ENCODE assay signal across 8 cellular contexts in the genomic region with DNA sequence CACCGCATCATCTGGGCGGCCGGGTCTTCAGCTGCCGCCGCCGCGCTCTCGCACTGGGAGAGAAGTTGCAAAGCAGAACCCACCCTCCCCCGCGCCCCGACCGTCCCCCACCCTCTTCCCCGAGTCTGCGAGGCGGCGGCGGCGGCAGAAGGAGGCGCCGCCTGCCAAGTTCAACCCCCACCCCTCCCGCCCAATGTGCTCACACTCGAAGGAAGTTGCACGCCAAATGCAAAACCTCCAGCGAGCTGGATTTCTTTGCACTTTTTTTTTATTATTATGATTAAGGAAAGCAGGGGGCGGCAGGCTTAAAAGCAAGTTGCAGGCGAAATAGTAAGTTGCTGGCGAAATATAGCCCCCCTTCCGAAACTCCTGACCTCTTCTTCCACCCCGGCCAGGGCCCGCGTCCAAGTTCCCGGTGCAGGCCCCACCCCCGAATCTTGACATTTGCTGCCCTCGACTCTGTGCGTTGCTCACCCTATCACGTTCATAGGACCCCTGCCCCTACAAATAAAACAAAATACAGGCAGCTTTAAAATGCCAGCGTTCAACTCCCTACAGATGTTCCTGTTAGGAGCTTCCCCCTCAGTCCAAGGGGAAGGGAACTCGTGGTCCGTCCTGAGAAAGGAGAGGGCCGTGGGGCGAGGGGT. TPM values are rescaled to one million over a fixed set of nuclear protein-coding genes. Genes with fewer than 3 reads are reported as not detected.
DNase-seq lines count a peak whose midpoint lies in the region; ATAC-seq lines count a peak whose summit lies in the region.

No MANE protein-coding gene starts in this region.

- ATAC-seq in GM18867 (IDR thresholded peaks at IDR 0.05; ENCODE audit: unreplicated experiment), result peak; percentile 25
- ATAC-seq in HG03103 (IDR thresholded peaks at IDR 0.05; ENCODE audit: low read depth, unreplicated experiment), result peak; percentile 10
- ATAC-seq in effector memory CD8-positive, alpha-beta T cell (replicated peaks), result peak; percentile 36

- H4K8ac ChIP-seq in mesenchymal stem cell (ENCODE audit: low read length), result peak overlapping the region; percentile 95

- H3K27me3 ChIP-seq in mesenchymal stem cell (ENCODE audit: control insufficient read depth in 1 of 2, insufficient read depth in 1 of 2, low read length in 2 of 2), result no peaks in the 10 kb centered on the region

- H2BK120ac ChIP-seq in mesenchymal stem cell (ENCODE audit: low read depth, low read length), result peak overlapping the region; percentile 100

- no peaks in the 10 kb centered on the region for H3K9me3 Mint-ChIP-seq in effector memory CD8-positive, alpha-beta T cell

- H3K4me3 Mint-ChIP-seq in effector memory CD8-positive, alpha-beta T cell, result peak overlapping the region; percentile 85 to 93

- H3K4me3 ChIP-seq in mesenchymal stem cell (ENCODE audit: insufficient read depth in 1 of 2, low read depth in 1 of 2, low read length in 2 of 2), result peak overlapping the region; percentile 82 to 97

- no peaks in the 10 kb centered on the region for H3K9me3 ChIP-seq in mesenchymal stem cell (ENCODE audit: control insufficient read depth, low read length)

- H2BK5ac ChIP-seq in mesenchymal stem cell (ENCODE audit: low read depth, low read length, poor library complexity, severe bottlenecking), result peak overlapping the region; percentile 91

- peak overlapping the region; percentile 98 for H2BK15ac ChIP-seq in mesenchymal stem cell (ENCODE audit: low read depth, poor library complexity, severe bottlenecking)

- peak overlapping the region; percentile 87 for H3K4me2 ChIP-seq in mesenchymal stem cell (ENCODE audit: low read length, poor library complexity, severe bottlenecking)

- peak; percentile 73 for DNase-seq in ACHN
- peak; percentile 92 for DNase-seq in NCI-H69 (lab: John Stamatoyannopoulos, UW)
- DNase-seq in activated CD8-positive, alpha-beta memory T cell treated with anti-CD3 and anti-CD28 coated beads for 4 hours (ENCODE audit: low read depth in 2 of 2), result peak; percentile 55 to 59
- DNase-seq in effector memory CD8-positive, alpha-beta T cell, result peak in 2 of 3 experiments; percentile 59 to 75
- DNase-seq in mesenchymal stem cell, result peak; percentile 89
- peak; percentile 65 for DNase-seq in stimulated activated CD8-positive, alpha-beta memory T cell treated with anti-CD3 and anti-CD28 coated beads, Interleukin-12 subunit alpha, Interleukin-12 subunit beta, amount 100 ng/mL, for 1 hour (ENCODE audit: low read depth)

- H3K14ac ChIP-seq in mesenchymal stem cell (ENCODE audit: low read length in 2 of 2), result peak overlapping the region in 1 of 2 experiments; percentile 88

- H3K36me3 ChIP-seq in mesenchymal stem cell (ENCODE audit: control insufficient read depth in 1 of 2, insufficient read depth in 2 of 2, low read depth in 1 of 2, low read length in 2 of 2), result peaks cover 0 to 9% of the 10 kb centered on the region in 2 experiments

- peaks cover 53% of the 10 kb centered on the region for H3K36me3 Mint-ChIP-seq in effector memory CD8-positive, alpha-beta T cell (ENCODE audit: insufficient read depth)

- WGBS in mesenchymal stem cell, result under 1% methylated on average over 24 of the region's 41 CpGs

- peaks cover 28 to 35% of the 10 kb centered on the region in 2 donors for H3K4me1 Mint-ChIP-seq in effector memory CD8-positive, alpha-beta T cell (ENCODE audit: low read depth in 2 of 2)

- no peak overlapping the region for H2AK5ac ChIP-seq in mesenchymal stem cell (ENCODE audit: low read length, severe bottlenecking)

- in situ Hi-C loops in ACHN (cut with HindIII; ENCODE audit: low pct_ligation_motif_present, low pct_unique_long_range_greater_than_20kb, low sequenced_read_pairs), result no loop called here

- peak overlapping the region; percentile 98 to 99 for H3K18ac ChIP-seq in mesenchymal stem cell (ENCODE audit: low read depth in 1 of 2, low read length in 2 of 2)

- peak overlapping the region; percentile 93 for H3K27ac ChIP-seq in mesenchymal stem cell (ENCODE audit: low read length, poor library complexity, severe bottlenecking)

- peak overlapping the region; percentile 62 to 98 for H2BK12ac ChIP-seq in mesenchymal stem cell (ENCODE audit: low read length in 2 of 2)

- peak overlapping the region; percentile 95 to 99 for H3K27ac Mint-ChIP-seq in effector memory CD8-positive, alpha-beta T cell

- peak overlapping the region; percentile 96 for H3K9ac ChIP-seq in mesenchymal stem cell (ENCODE audit: low read length)

- H3K4me1 ChIP-seq in mesenchymal stem cell (ENCODE audit: control insufficient read depth, insufficient read depth, low read depth, low read length), result peaks cover 2% of the 10 kb centered on the region

- H2AFZ ChIP-seq in mesenchymal stem cell (ENCODE audit: low read depth, low read length), result peak overlapping the region; percentile 86

- H3K27me3 Mint-ChIP-seq in effector memory CD8-positive, alpha-beta T cell, result no peaks in the 10 kb centered on the region

- H3K4ac ChIP-seq in mesenchymal stem cell (ENCODE audit: low read depth in 1 of 2, low read length in 2 of 2), result peak overlapping the region; percentile 80 to 96

- H3K79me1 ChIP-seq in mesenchymal stem cell (replicated peaks; ENCODE audit: low read length, poor library complexity, severe bottlenecking), result peaks cover 7% of the 10 kb centered on the region

- H4K91ac ChIP-seq in mesenchymal stem cell (ENCODE audit: low read length), result peak overlapping the region; percentile 95

- peak overlapping the region in 1 of 2 experiments; percentile 80 for H3K23ac ChIP-seq in mesenchymal stem cell (ENCODE audit: low read length in 2 of 2)

RNA-seq across cellular contexts. Expression of gene NR3C1, which starts 1.1 kb away (rescaled TPM):
- 24.7 TPM for polyA plus RNA-seq in mesenchymal stem cell (2013, experiment 1 of 2)
- polyA plus RNA-seq in mesenchymal stem cell (2013, experiment 2 of 2), result 24.3 TPM

Comparison
In these comparisons a context has a peak if more than half of its experiments do, and no peak if none do; other contexts are left out.
1. Peak in every context shown above with its lines: DNase-seq, ATAC-seq, H3K4me3 ChIP-seq and H3K27ac ChIP-seq.